ENCODE assay signal across 7 cellular contexts in the genomic region with DNA sequence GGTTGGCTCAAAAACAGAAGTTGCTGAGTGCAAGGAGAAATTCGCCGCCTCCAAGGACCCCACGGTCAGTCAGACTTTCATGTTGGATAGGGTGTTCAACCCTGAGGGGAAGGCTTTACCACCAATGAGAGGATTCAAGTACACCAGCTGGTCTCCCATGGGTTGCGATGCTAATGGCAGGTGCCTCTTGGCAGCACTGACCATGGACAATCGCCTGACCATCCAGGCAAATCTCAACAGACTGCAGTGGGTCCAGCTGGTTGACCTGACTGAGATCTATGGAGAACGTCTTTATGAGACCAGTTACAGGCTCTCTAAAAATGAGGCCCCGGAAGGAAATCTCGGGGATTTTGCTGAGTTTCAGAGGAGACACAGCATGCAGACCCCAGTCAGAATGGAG.
"Had no signal": no experiment of that assay in that cellular context is flagged by ENCODE, and none has a peak within 500 bp of the region (broad histone marks: within the 10 kb centered on the region; RNA-seq: fewer than 3 reads in every experiment).

No MANE protein-coding gene starts in this region.

- DNase-seq: IMR-90, KBM-7, KG1 had no signal

- H3K9me3 Mint-ChIP-seq: IgD-negative memory B cell had no signal

- H3K4me3 ChIP-seq: K562 had no signal

- H3K4me3 Mint-ChIP-seq: IgD-negative memory B cell had no signal

- H3K27me3 Mint-ChIP-seq: IgD-negative memory B cell had no signal

- H3K27ac ChIP-seq: HL-60 had no signal

- ATAC-seq: HepG2, K562 had no signal
